Comparison of ENCODE assay signal across 1 cellular context in genomic region chr17:3513305-3514035, GRCh38.
TF ChIP-seq lines count a peak whose summit lies in the region.

No MANE protein-coding gene starts in this region.

TF ChIP-seq in GM23338, 12 proteins besides CTCF, POLR2A, EP300 and RAD21 (continued from another document):
- TF ChIP-seq ZNF462 (CRISPR knock-in tag; IDR thresholded peaks at IDR 0.05), result no peak
- no peak for TF ChIP-seq ETS1 (IDR thresholded peaks at IDR 0.05)
- no peak for TF ChIP-seq ZNF114 (CRISPR knock-in tag; IDR thresholded peaks at IDR 0.05)
- no peak for TF ChIP-seq ZNF331 (CRISPR knock-in tag; IDR thresholded peaks at IDR 0.05; ENCODE audit: low read depth)
- TF ChIP-seq NANOG (IDR thresholded peaks at IDR 0.05; ENCODE audit: borderline replicate concordance), result no peak
- TF ChIP-seq POLR2AphosphoS5 (IDR thresholded peaks at IDR 0.05; ENCODE audit: low read depth), result no peak
- TF ChIP-seq, protein P1, sequence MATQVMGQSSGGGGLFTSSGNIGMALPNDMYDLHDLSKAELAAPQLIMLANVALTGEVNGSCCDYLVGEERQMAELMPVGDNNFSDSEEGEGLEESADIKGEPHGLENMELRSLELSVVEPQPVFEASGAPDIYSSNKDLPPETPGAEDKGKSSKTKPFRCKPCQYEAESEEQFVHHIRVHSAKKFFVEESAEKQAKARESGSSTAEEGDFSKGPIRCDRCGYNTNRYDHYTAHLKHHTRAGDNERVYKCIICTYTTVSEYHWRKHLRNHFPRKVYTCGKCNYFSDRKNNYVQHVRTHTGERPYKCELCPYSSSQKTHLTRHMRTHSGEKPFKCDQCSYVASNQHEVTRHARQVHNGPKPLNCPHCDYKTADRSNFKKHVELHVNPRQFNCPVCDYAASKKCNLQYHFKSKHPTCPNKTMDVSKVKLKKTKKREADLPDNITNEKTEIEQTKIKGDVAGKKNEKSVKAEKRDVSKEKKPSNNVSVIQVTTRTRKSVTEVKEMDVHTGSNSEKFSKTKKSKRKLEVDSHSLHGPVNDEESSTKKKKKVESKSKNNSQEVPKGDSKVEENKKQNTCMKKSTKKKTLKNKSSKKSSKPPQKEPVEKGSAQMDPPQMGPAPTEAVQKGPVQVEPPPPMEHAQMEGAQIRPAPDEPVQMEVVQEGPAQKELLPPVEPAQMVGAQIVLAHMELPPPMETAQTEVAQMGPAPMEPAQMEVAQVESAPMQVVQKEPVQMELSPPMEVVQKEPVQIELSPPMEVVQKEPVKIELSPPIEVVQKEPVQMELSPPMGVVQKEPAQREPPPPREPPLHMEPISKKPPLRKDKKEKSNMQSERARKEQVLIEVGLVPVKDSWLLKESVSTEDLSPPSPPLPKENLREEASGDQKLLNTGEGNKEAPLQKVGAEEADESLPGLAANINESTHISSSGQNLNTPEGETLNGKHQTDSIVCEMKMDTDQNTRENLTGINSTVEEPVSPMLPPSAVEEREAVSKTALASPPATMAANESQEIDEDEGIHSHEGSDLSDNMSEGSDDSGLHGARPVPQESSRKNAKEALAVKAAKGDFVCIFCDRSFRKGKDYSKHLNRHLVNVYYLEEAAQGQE (IDR thresholded peaks at IDR 0.05; ENCODE audit: unreplicated experiment), result no peak
- TF ChIP-seq EZH2 (IDR thresholded peaks at IDR 0.05; ENCODE audit: low read depth, unreplicated experiment), result no peak
